ENCODE assay signal across 1 cellular context in the genomic region with DNA sequence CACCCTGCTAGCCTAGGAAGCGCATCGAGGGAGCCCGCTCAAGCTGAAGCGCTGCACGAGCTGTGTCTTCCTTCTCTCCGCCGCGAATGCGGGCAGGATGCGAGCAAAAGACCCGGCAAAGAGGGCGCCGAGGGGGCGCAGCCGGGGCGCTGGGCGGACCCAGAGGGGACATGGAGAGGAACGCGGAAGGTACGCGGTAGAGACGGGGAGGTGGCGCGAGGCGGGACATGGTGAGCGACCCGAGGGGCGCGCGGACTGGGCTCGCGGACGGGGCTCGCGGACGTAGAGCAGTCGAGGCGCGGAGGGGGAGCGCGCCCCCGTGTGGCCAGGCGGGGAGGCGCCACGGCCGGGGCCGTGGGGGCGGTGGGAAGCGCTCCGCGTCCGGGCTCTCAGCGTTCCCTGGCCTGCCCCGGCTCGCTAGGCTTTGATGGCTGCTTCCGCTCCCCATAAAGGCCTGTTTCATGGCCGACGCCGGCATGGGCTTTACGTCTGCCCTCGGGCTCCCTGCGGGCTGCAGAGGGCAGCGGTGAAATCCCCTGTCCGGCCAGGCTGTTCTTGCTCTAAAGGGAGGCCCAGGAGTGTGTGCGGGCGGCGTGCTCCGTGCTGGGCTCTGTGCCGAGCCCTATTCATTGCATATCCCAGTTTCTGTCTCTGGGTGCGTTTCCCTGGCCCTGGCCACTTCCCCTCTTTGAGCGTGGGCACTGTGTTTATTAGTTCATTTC.
TF ChIP-seq lines count a peak whose summit lies in the region.

No MANE protein-coding gene starts in this region.

TF ChIP-seq in GM12878, 131 proteins besides CTCF, POLR2A, EP300 and RAD21:
- TF ChIP-seq ZNF687 (IDR thresholded peaks at IDR 0.05): no peak
- no peak for TF ChIP-seq SP1 (IDR thresholded peaks at IDR 0.05; ENCODE audit: low read depth, low read length)
- TF ChIP-seq ASH2L (IDR thresholded peaks at IDR 0.05; ENCODE audit: borderline replicate concordance, low read depth): no peak
- TF ChIP-seq NR2C2 (IDR thresholded peaks at IDR 0.05; ENCODE audit: borderline replicate concordance, control insufficient read depth, insufficient read length, low read depth): no peak
- TF ChIP-seq EGR1 (IDR thresholded peaks at IDR 0.05; ENCODE audit: borderline replicate concordance in 1 of 2, low read depth in 2 of 2, low read length in 2 of 2): peak in 1 of 2 experiments; percentile 66; a peak in 1 of 3 replicates
- TF ChIP-seq SMC3 (IDR thresholded peaks at IDR 0.05; ENCODE audit: borderline replicate concordance, low read length): peak; percentile 32; the same call in 1 of the 2 replicates
- TF ChIP-seq YY1 (IDR thresholded peaks at IDR 0.05; ENCODE audit: low read depth, low read length): peak; percentile 19; the same call in 1 of the 2 replicates
- TF ChIP-seq, protein P1, sequence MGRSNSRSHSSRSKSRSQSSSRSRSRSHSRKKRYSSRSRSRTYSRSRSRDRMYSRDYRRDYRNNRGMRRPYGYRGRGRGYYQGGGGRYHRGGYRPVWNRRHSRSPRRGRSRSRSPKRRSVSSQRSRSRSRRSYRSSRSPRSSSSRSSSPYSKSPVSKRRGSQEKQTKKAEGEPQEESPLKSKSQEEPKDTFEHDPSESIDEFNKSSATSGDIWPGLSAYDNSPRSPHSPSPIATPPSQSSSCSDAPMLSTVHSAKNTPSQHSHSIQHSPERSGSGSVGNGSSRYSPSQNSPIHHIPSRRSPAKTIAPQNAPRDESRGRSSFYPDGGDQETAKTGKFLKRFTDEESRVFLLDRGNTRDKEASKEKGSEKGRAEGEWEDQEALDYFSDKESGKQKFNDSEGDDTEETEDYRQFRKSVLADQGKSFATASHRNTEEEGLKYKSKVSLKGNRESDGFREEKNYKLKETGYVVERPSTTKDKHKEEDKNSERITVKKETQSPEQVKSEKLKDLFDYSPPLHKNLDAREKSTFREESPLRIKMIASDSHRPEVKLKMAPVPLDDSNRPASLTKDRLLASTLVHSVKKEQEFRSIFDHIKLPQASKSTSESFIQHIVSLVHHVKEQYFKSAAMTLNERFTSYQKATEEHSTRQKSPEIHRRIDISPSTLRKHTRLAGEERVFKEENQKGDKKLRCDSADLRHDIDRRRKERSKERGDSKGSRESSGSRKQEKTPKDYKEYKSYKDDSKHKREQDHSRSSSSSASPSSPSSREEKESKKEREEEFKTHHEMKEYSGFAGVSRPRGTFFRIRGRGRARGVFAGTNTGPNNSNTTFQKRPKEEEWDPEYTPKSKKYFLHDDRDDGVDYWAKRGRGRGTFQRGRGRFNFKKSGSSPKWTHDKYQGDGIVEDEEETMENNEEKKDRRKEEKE (IDR thresholded peaks at IDR 0.05): no peak
- TF ChIP-seq CEBPB (IDR thresholded peaks at IDR 0.05; ENCODE audit: borderline replicate concordance in 1 of 2, low read depth in 2 of 2, low read length in 2 of 2): no peak
- TF ChIP-seq IRF5 (IDR thresholded peaks at IDR 0.05; ENCODE audit: borderline replicate concordance): no peak
- no peak for TF ChIP-seq E4F1 (IDR thresholded peaks at IDR 0.05; ENCODE audit: borderline replicate concordance, partially characterized antibody)
- no peak for TF ChIP-seq BRCA1 (IDR thresholded peaks at IDR 0.05; ENCODE audit: low read depth, low read length)
- TF ChIP-seq IKZF1 (conservative IDR thresholded peaks at IDR 0.05): no peak
TF ChIP-seq in GM12878: peak in this region for 3.
